In genomic region chr21:46037338-46038325, GRCh38 we compare ENCODE assay signal across 28 cellular contexts. TPM values are rescaled to one million over a fixed set of nuclear protein-coding genes. Genes with fewer than 3 reads are reported as not detected.
A peak's percentile ranks its signal among the peaks of the same experiment; 100 is the strongest.
DNase-seq lines count a peak whose midpoint lies in the region; ATAC-seq, FAIRE-seq and TF ChIP-seq lines count a peak whose summit lies in the region.
"Had no signal": no experiment of that assay in that cellular context is flagged by ENCODE, and none has a peak within 500 bp of the region (broad histone marks: within the 10 kb centered on the region; RNA-seq: fewer than 3 reads in every experiment).

No MANE protein-coding gene starts in this region.

- POLR2A ChIA-PET in WTC11 (lab: Charles Lee) = no interaction called here
- POLR2A ChIA-PET in H1 (lab: Charles Lee; ENCODE audit: partially characterized antibody) = no interaction called here

- H4K20me1 ChIP-seq in H1 (replicated peaks in 1 of 2; ENCODE audit: control insufficient read depth in 1 of 2, insufficient read depth in 2 of 2, low read length in 2 of 2) = no peaks in the 10 kb centered on the region

- no peak for TF ChIP-seq CTCF in WTC11 (IDR thresholded peaks at IDR 0.05)
- TF ChIP-seq CTCF in H1 (IDR thresholded peaks at IDR 0.05; ENCODE audit: control extremely low read depth in 1 of 3, insufficient read depth in 1 of 3, low read depth in 1 of 3, low read length in 3 of 3) = no peak
- no peak for TF ChIP-seq CTCF in nephron progenitor cell (IDR thresholded peaks at IDR 0.05)
- no peak for TF ChIP-seq CTCF in spleen (IDR thresholded peaks at IDR 0.05 in 8 of 11, conservative IDR thresholded peaks at IDR 0.05 in 3 of 11)

- no peaks in the 10 kb centered on the region for H3K9me3 Mint-ChIP-seq in WTC11
- no peaks in the 10 kb centered on the region for H3K9me3 Mint-ChIP-seq in nephron progenitor cell
- H3K9me3 Mint-ChIP-seq: activated naive CD8-positive, alpha-beta T cell treated with anti-CD3 and anti-CD28 coated beads, Interleukin-2, amount 50 U/mL, for 24 hours; CD4-positive, alpha-beta T cell; endodermal cell; stimulated activated naive CD8-positive, alpha-beta T cell treated with anti-CD3 and anti-CD28 coated beads, Interleukin-15, Interleukin-2, amounts not matched to agents 100 ng/mL and 50 ng/mL, for 24 hours had no signal

- H2BK15ac ChIP-seq in H1 (ENCODE audit: low read length) = no peak overlapping the region

- no peaks in the 10 kb centered on the region for H3K9me3 ChIP-seq in H1 (ENCODE audit: insufficient read depth in 2 of 2, low read depth in 1 of 2, low read length in 1 of 2)
- no peaks in the 10 kb centered on the region for H3K9me3 ChIP-seq in spleen
- H3K9me3 ChIP-seq: esophagus squamous epithelium, Peyer's patch, tibial nerve had no signal

- H2BK12ac ChIP-seq in H1 (ENCODE audit: low read depth, low read length) = 0 out of 2 replicates have a peak overlapping the region, but pooled peaks have one; percentile 39

- H3K4me3 ChIP-seq in H1 (ENCODE audit: extremely low read depth in 1 of 4, insufficient read depth in 2 of 4, low read depth in 3 of 4, low read length in 4 of 4) (no peak overlapping the region), spleen (no peak overlapping the region)
- H3K4me3 ChIP-seq: esophagus squamous epithelium, Peyer's patch, tibial nerve had no signal

- H3K36me3 ChIP-seq in H1 (ENCODE audit: control insufficient read depth in 2 of 4, insufficient read depth in 4 of 4, low read length in 3 of 4) (no peaks in the 10 kb centered on the region), spleen (no peaks in the 10 kb centered on the region)
- H3K36me3 ChIP-seq: esophagus squamous epithelium, Peyer's patch, tibial nerve had no signal

- no peak overlapping the region for H2AFZ ChIP-seq in H1 (ENCODE audit: low read length)

- H2BK5ac ChIP-seq in H1 (ENCODE audit: low read depth, low read length) = no peak overlapping the region

- no peaks in the 10 kb centered on the region for H3K79me2 ChIP-seq in H1 (ENCODE audit: control insufficient read depth in 1 of 2, insufficient read depth in 2 of 2, low read length in 2 of 2)

- no peaks in the 10 kb centered on the region for H3K79me1 ChIP-seq in H1 (ENCODE audit: low read depth, low read length)

- no peak overlapping the region for H3K56ac ChIP-seq in H1 (replicated peaks; ENCODE audit: insufficient read length, low read depth, low read length)

- H3K23ac ChIP-seq in H1 (ENCODE audit: insufficient read length) = no peak overlapping the region

- H3K9ac ChIP-seq in H1 (replicated peaks in 1 of 4; ENCODE audit: extremely low read depth in 1 of 4, low read depth in 3 of 4, low read length in 3 of 4) = no peak overlapping the region

- TF ChIP-seq EP300 in H1 (IDR thresholded peaks at IDR 0.05; ENCODE audit: borderline replicate concordance in 1 of 2, low read depth in 2 of 2, low read length in 2 of 2) = no peak

- H3K4me1 ChIP-seq in H1 (replicated peaks in 1 of 4; ENCODE audit: control insufficient read depth in 3 of 4, insufficient read depth in 4 of 4, low read length in 3 of 4) (peaks cover 0 to 3% (median 0%) of the 10 kb centered on the region in 4 experiments; a peak in 3 of 7 replicates), spleen (peaks cover 0 to 22% (median 9%) of the 10 kb centered on the region in 6 donors)

- no peak overlapping the region; the same call in 1 of the 2 replicates for H3K18ac ChIP-seq in H1 (ENCODE audit: extremely low read depth, low read length)

- CTCF ChIA-PET in WTC11 (lab: Charles Lee) (no interaction called here), H1 (lab: Charles Lee; ENCODE audit: partially characterized antibody) (interaction anchor here (1.0 kb wide), 1 partner anchor 18 kb away, joined by 3 read pairs; no protein-coding TSS in a partner anchor)

- H3K27me3 ChIP-seq in H1 (replicated peaks in 1 of 4; ENCODE audit: control insufficient read depth in 3 of 4, extremely low read depth in 1 of 4, insufficient read depth in 3 of 4, low read length in 3 of 4) (no peaks in the 10 kb centered on the region), spleen (replicated peaks in 1 of 7) (no peaks in the 10 kb centered on the region)
- H3K27me3 ChIP-seq: esophagus squamous epithelium, Peyer's patch, tibial nerve had no signal

- H3K27ac Mint-ChIP-seq in WTC11 (no peak overlapping the region), nephron progenitor cell (peak overlapping the region; percentile 81)
- H3K27ac Mint-ChIP-seq: activated CD8-positive, alpha-beta T cell treated with anti-CD3 and anti-CD28 coated beads, Interleukin-2, amount 10 ng/mL, durations not matched to agents 7 days and 5 days; activated naive CD8-positive, alpha-beta T cell treated with anti-CD3 and anti-CD28 coated beads, Interleukin-2, amount 50 U/mL, for 24 hours; CD4-positive, alpha-beta T cell; endodermal cell; stimulated activated naive CD8-positive, alpha-beta T cell treated with anti-CD3 and anti-CD28 coated beads, Interleukin-15, Interleukin-2, amounts not matched to agents 100 ng/mL and 50 ng/mL, for 24 hours had no signal

- H3K27ac ChIP-seq in H1 (ENCODE audit: low read depth, low read length) (no peak overlapping the region), spleen (peak overlapping the region in 5 of 8 donors; percentile 58 to 80 (median 71))

- TF ChIP-seq RAD21 in H1 (IDR thresholded peaks at IDR 0.05 in 1 of 2, conservative IDR thresholded peaks at IDR 0.05 in 1 of 2; ENCODE audit: low read depth in 2 of 2, low read length in 2 of 2) = no peak; a peak in 1 of 4 replicates

- 88% methylated on average over 42 of the region's 50 CpGs; no CpG with 5 or more reads in 1 of the 2 experiments for WGBS in H1 (ENCODE audit: extremely low coverage in 1 of 2, insufficient coverage in 1 of 2, insufficient read length in 1 of 2, insufficient replicate concordance in 2 of 2, low coverage in 1 of 2, low lambda C conversion rate in 2 of 2, missing lambda C conversion rate in 1 of 2), 2 experiments
- 91 to 95% (median 93%) methylated on average over 31 to 50 of the region's 50 CpGs for WGBS in spleen, 5 donors

- 0 out of 2 replicates have a peak overlapping the region, but pooled peaks have one; percentile 6 for H2AK5ac ChIP-seq in H1 (ENCODE audit: low read depth, low read length)

- H2BK120ac ChIP-seq in H1 (replicated peaks; ENCODE audit: low read depth, low read length) = no peak overlapping the region

- peak overlapping the region; percentile 90 for H4K8ac ChIP-seq in H1 (ENCODE audit: extremely low read depth, insufficient read depth, low read length)

- peak overlapping the region; percentile 53 for H3K4ac ChIP-seq in H1 (replicated peaks; ENCODE audit: insufficient read length, low read depth, low read length)

- H3K23me2 ChIP-seq in H1 (ENCODE audit: low read depth, low read length) = peaks cover 4% of the 10 kb centered on the region; the same call in 1 of the 2 replicates

- no peak for FAIRE-seq in H1 (lab: Jason Lieb, UNC)
- FAIRE-seq: TTC549 had no signal

- ATAC-seq in WTC11 (peak; percentile 38), GM19395 (IDR thresholded peaks at IDR 0.05; ENCODE audit: unreplicated experiment) (no peak)
- ATAC-seq: activated CD8-positive, alpha-beta T cell treated with anti-CD3 and anti-CD28 coated beads, Interleukin-2, amount 10 ng/mL, durations not matched to agents 7 days and 5 days; activated naive CD8-positive, alpha-beta T cell treated with anti-CD3 and anti-CD28 coated beads, Interleukin-2, amount 50 U/mL, for 24 hours had no signal

- H3K27me3 Mint-ChIP-seq in WTC11 (ENCODE audit: low read depth) = no peaks in the 10 kb centered on the region; the same call in 1 of the 2 replicates
- peaks cover 2% of the 10 kb centered on the region for H3K27me3 Mint-ChIP-seq in nephron progenitor cell (ENCODE audit: low read depth, poor library complexity)
- H3K27me3 Mint-ChIP-seq: CD4-positive, alpha-beta T cell had no signal

- no peak overlapping the region for H3K14ac ChIP-seq in H1 (ENCODE audit: insufficient read length)

- peaks cover 13% of the 10 kb centered on the region for H3K4me1 Mint-ChIP-seq in WTC11
- peaks cover 38% of the 10 kb centered on the region for H3K4me1 Mint-ChIP-seq in nephron progenitor cell

- H4K91ac ChIP-seq in H1 (replicated peaks; ENCODE audit: insufficient read length, low read length) = no peak overlapping the region

- intact Hi-C loops in spleen (cut with DNase I; ENCODE audit: low total_unique reads) = no loop called here

- no peak for TF ChIP-seq POLR2A in H1 (IDR thresholded peaks at IDR 0.05; ENCODE audit: control extremely low read depth in 1 of 2, low read depth in 2 of 2, low read length in 2 of 2)
- no peak for TF ChIP-seq POLR2A in spleen (IDR thresholded peaks at IDR 0.05)

- DNase-seq in WTC11 (ENCODE audit: low spot score) = no peak
- DNase-seq in H1 (ENCODE audit: low read depth in 1 of 2, low spot score in 2 of 2) = peak in 1 of 2 experiments; percentile 43
- DNase-seq in nephron progenitor cell = no peak
- DNase-seq in spleen = no peak
- DNase-seq in NCI-H2081 treated with DMSO at 0.1 percent for 48 hours (lab: John Stamatoyannopoulos, UW) = no peak
- no peak for DNase-seq in CD1c-positive myeloid dendritic cell (ENCODE audit: extremely low spot score)
- no peak for DNase-seq in T-helper 1 cell
- DNase-seq: activated CD4-positive, CD25-positive, alpha-beta regulatory T cell treated with anti-CD3 and anti-CD28 coated beads, Interleukin-2, amount 50 U/mL, for 72 hours; activated CD8-positive, alpha-beta T cell treated with anti-CD3 and anti-CD28 coated beads, Interleukin-2, amount 10 ng/mL, durations not matched to agents 7 days and 5 days; activated gamma-delta T cell; activated naive CD8-positive, alpha-beta T cell treated with anti-CD3 and anti-CD28 coated beads, Interleukin-2, amount 50 U/mL, for 24 hours; activated T-cell treated with anti-CD3 and anti-CD28 coated beads, Interleukin-2, amount 50 U/mL, for 1 hour; CD4-positive, alpha-beta T cell; cortex of kidney; endodermal cell; esophagus squamous epithelium; GOT3; Kasumi-1; NCI-H1048; NCI-H187; NCI-H526 treated with DMSO at 0.1 percent for 48 hours; nucleus accumbens; Peyer's patch; stimulated activated CD4-positive, alpha-beta T cell treated with anti-CD3 and anti-CD28 coated beads, Interleukin-15, amount 100 ng/mL, for 24 hours had no signal

- no peak overlapping the region for H2BK20ac ChIP-seq in H1 (ENCODE audit: low read length)

- H3K4me2 ChIP-seq in H1 (ENCODE audit: insufficient read depth in 1 of 2, low read depth in 2 of 2, low read length in 2 of 2) = no peak overlapping the region

- no peaks in the 10 kb centered on the region for H3K36me3 Mint-ChIP-seq in WTC11
- H3K36me3 Mint-ChIP-seq in nephron progenitor cell (ENCODE audit: low read depth) = no peaks in the 10 kb centered on the region

- H4K5ac ChIP-seq in H1 (ENCODE audit: insufficient read length, low read depth, low read length) = no peak overlapping the region

- H3K4me3 Mint-ChIP-seq in WTC11 (no peak overlapping the region), nephron progenitor cell (no peak overlapping the region)
- H3K4me3 Mint-ChIP-seq: activated CD8-positive, alpha-beta T cell treated with anti-CD3 and anti-CD28 coated beads, Interleukin-2, amount 10 ng/mL, durations not matched to agents 7 days and 5 days; activated naive CD8-positive, alpha-beta T cell treated with anti-CD3 and anti-CD28 coated beads, Interleukin-2, amount 50 U/mL, for 24 hours; CD4-positive, alpha-beta T cell; endodermal cell; stimulated activated naive CD8-positive, alpha-beta T cell treated with anti-CD3 and anti-CD28 coated beads, Interleukin-15, Interleukin-2, amounts not matched to agents 100 ng/mL and 50 ng/mL, for 24 hours had no signal

RNA-seq across cellular contexts. Expression of gene COL6A1, which starts 56.1 kb away (rescaled TPM):
- 221 to 245 TPM (median 240 TPM) in 3 replicates for total RNA-seq in WTC11 (2021)
- 100 and 104 TPM in 2 replicates for total RNA-seq in H1 (2021; fragmentation: NEBNext Ultra II Directional; extraction: Animal tissue kit (Norgen Biotek cat#: 25700))
- polyA plus RNA-seq in H1 (2011; rRNA removed) = 115 and 212 TPM in 2 replicates
- 118 TPM for polyA plus RNA-seq in H1 (2011; cell fraction: cytosol; rRNA removed)
- polyA plus RNA-seq in H1 (2011; cell fraction: nucleus; rRNA removed) = 658 TPM
- polyA plus RNA-seq in H1 (2012, experiment 1 of 2) = 110 to 163 TPM (median 152 TPM) in 4 replicates
- polyA plus RNA-seq in H1 (2012, experiment 2 of 2) = 98.6 TPM
- 176 TPM for polyA plus RNA-seq in H1 (2013, experiment 1 of 2)
- 154 TPM for polyA plus RNA-seq in H1 (2013, experiment 2 of 2)
- 32.7 and 35.2 TPM in 2 replicates for polyA minus RNA-seq in H1 (2011; rRNA and poly(A)+ RNA removed)
- 53.2 TPM for polyA minus RNA-seq in H1 (2011; cell fraction: cytosol; rRNA and poly(A)+ RNA removed)
- 70.5 TPM for polyA minus RNA-seq in H1 (2011; cell fraction: nucleus; rRNA and poly(A)+ RNA removed)
- 100 to 1,000 TPM in 6 of 7 donors, 10 to 100 TPM in 1; 76.5 to 190 (median 139) TPM for total RNA-seq in spleen
- polyA plus RNA-seq in spleen = 100 to 1,000 TPM in 2 of 3 donors, 10 to 100 TPM in 1; 85.7 to 152 (median 119) TPM
